ENCODE assay signal across 14 cellular contexts in genomic region chr10:123889821-123890220, GRCh38. TPM values are rescaled to one million over a fixed set of nuclear protein-coding genes. Genes with fewer than 3 reads are reported as not detected.
"Had no signal": no experiment of that assay in that cellular context is flagged by ENCODE, and none has a peak within 500 bp of the region (broad histone marks: within the 10 kb centered on the region; RNA-seq: fewer than 3 reads in every experiment).

No MANE protein-coding gene starts in this region.

- H3K9me3 Mint-ChIP-seq: natural killer cell had no signal

- DNase-seq: activated gamma-delta T cell; activated T-cell treated with anti-CD3 and anti-CD28 coated beads, Interleukin-2, amount 50 U/mL, for 1 hour; hippocampal formation; natural killer cell; SIG-M5; stimulated activated CD4-positive, alpha-beta T cell treated with anti-CD3 and anti-CD28 coated beads, Interleukin-4, amount 100 ng/mL, for 1 hour; stimulated activated CD8-positive, alpha-beta memory T cell treated with anti-CD3 and anti-CD28 coated beads, Interleukin-4, amount 100 ng/mL, for 48 hours; stimulated activated naive CD8-positive, alpha-beta T cell treated with anti-CD3 and anti-CD28 coated beads, Interleukin-15, Interleukin-2, amounts not matched to agents 100 U/mL and 50 U/mL, for 24 hours; testis had no signal

- H3K4me3 Mint-ChIP-seq: activated naive CD8-positive, alpha-beta T cell; natural killer cell had no signal

- H3K27ac Mint-ChIP-seq: activated naive CD8-positive, alpha-beta T cell; natural killer cell had no signal

- H3K36me3 Mint-ChIP-seq: activated naive CD8-positive, alpha-beta T cell; natural killer cell had no signal

- H3K27ac ChIP-seq: cardiac muscle cell had no signal

- H3K36me3 ChIP-seq: cardiac muscle cell, prostate gland had no signal

- H3K9me3 ChIP-seq: prostate gland, testis had no signal

- H3K4me3 ChIP-seq: cardiac muscle cell, prostate gland had no signal

- ATAC-seq: natural killer cell; stimulated activated naive CD8-positive, alpha-beta T cell treated with anti-CD3 and anti-CD28 coated beads, Interleukin-15, Interleukin-2, amounts not matched to agents 100 U/mL and 50 U/mL, for 24 hours had no signal

- H3K27me3 ChIP-seq: testis had no signal

- H3K4me1 ChIP-seq: prostate gland had no signal

RNA-seq across cellular contexts. Expression of gene CPXM2, which starts 1.8 kb away (rescaled TPM):
- total RNA-seq: mononuclear cell; natural killer cell; T-helper 2 cell treated with Interferon-gamma antibody and Interleukin-4, amounts not matched to agents 100 ng/mL and 5 ng/mL, for 36 hours had no signal
